1 cellular context compared by ENCODE assay signal in the genomic region with DNA sequence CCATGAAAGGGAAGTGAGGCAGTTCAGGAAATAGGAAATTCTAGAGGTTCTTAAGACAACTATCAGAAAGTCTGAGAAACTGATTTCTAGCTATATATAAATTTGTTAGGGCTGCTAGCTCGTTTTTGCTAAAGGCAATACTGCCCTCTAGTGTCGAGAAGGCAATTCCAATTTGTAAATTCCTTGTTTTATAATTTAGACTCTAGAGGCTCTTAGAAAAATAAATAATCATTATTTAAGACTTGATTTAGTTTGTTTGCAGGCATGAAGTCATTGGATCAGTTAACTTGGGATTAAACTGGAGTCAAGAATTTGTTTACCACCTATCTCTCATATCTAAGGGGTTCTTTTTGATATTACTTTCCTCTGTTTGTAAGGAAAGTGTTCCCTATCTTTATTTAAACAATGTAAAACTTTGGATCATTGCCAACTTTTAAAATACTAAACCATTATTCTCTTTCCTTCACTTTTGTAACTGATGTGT.
TF ChIP-seq lines count a peak whose summit lies in the region.

No MANE protein-coding gene starts in this region.

TF ChIP-seq in GM23338, 12 proteins besides CTCF, POLR2A, EP300 and RAD21 (continued from another document):
- TF ChIP-seq, protein P1, sequence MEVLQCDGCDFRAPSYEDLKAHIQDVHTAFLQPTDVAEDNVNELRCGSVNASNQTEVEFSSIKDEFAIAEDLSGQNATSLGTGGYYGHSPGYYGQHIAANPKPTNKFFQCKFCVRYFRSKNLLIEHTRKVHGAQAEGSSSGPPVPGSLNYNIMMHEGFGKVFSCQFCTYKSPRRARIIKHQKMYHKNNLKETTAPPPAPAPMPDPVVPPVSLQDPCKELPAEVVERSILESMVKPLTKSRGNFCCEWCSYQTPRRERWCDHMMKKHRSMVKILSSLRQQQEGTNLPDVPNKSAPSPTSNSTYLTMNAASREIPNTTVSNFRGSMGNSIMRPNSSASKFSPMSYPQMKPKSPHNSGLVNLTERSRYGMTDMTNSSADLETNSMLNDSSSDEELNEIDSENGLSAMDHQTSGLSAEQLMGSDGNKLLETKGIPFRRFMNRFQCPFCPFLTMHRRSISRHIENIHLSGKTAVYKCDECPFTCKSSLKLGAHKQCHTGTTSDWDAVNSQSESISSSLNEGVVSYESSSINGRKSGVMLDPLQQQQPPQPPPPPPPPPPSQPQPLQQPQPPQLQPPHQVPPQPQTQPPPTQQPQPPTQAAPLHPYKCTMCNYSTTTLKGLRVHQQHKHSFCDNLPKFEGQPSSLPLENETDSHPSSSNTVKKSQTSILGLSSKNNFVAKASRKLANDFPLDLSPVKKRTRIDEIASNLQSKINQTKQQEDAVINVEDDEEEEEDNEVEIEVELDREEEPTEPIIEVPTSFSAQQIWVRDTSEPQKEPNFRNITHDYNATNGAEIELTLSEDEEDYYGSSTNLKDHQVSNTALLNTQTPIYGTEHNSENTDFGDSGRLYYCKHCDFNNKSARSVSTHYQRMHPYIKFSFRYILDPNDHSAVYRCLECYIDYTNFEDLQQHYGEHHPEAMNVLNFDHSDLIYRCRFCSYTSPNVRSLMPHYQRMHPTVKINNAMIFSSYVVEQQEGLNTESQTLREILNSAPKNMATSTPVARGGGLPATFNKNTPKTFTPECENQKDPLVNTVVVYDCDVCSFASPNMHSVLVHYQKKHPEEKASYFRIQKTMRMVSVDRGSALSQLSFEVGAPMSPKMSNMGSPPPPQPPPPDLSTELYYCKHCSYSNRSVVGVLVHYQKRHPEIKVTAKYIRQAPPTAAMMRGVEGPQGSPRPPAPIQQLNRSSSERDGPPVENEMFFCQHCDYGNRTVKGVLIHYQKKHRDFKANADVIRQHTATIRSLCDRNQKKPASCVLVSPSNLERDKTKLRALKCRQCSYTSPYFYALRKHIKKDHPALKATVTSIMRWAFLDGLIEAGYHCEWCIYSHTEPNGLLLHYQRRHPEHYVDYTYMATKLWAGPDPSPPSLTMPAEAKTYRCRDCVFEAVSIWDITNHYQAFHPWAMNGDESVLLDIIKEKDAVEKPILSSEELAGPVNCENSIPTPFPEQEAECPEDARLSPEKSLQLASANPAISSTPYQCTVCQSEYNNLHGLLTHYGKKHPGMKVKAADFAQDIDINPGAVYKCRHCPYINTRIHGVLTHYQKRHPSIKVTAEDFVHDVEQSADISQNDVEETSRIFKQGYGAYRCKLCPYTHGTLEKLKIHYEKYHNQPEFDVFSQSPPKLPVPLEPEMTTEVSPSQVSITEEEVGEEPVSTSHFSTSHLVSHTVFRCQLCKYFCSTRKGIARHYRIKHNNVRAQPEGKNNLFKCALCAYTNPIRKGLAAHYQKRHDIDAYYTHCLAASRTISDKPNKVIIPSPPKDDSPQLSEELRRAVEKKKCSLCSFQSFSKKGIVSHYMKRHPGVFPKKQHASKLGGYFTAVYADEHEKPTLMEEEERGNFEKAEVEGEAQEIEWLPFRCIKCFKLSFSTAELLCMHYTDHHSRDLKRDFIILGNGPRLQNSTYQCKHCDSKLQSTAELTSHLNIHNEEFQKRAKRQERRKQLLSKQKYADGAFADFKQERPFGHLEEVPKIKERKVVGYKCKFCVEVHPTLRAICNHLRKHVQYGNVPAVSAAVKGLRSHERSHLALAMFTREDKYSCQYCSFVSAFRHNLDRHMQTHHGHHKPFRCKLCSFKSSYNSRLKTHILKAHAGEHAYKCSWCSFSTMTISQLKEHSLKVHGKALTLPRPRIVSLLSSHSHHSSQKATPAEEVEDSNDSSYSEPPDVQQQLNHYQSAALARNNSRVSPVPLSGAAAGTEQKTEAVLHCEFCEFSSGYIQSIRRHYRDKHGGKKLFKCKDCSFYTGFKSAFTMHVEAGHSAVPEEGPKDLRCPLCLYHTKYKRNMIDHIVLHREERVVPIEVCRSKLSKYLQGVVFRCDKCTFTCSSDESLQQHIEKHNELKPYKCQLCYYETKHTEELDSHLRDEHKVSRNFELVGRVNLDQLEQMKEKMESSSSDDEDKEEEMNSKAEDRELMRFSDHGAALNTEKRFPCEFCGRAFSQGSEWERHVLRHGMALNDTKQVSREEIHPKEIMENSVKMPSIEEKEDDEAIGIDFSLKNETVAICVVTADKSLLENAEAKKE (CRISPR knock-in tag; IDR thresholded peaks at IDR 0.05) = no peak
- no peak for TF ChIP-seq ZNF114 (CRISPR knock-in tag; IDR thresholded peaks at IDR 0.05)
- TF ChIP-seq EZH2 (IDR thresholded peaks at IDR 0.05; ENCODE audit: low read depth, unreplicated experiment) = no peak
